In genomic region chr20:52230406-52230805, GRCh38 we compare ENCODE assay signal across 16 cellular contexts. TPM values are rescaled to one million over a fixed set of nuclear protein-coding genes. Genes with fewer than 3 reads are reported as not detected.
A peak's percentile ranks its signal among the peaks of the same experiment; 100 is the strongest.
DNase-seq lines count a peak whose midpoint lies in the region; ATAC-seq, FAIRE-seq and TF ChIP-seq lines count a peak whose summit lies in the region.
"Had no signal": no experiment of that assay in that cellular context is flagged by ENCODE, and none has a peak within 500 bp of the region (broad histone marks: within the 10 kb centered on the region; RNA-seq: fewer than 3 reads in every experiment).

No MANE protein-coding gene starts in this region.

- H3K79me2 ChIP-seq in HepG2 (ENCODE audit: insufficient read depth, low read length) = no peaks in the 10 kb centered on the region

- ATAC-seq in GM21526 (IDR thresholded peaks at IDR 0.05; ENCODE audit: low FRiP score, unreplicated experiment) (peak; percentile 53), HepG2 (no peak), T-helper 17 cell (no peak)
- ATAC-seq: natural killer cell had no signal

- no peak for TF ChIP-seq RAD21 in HepG2 (CRISPR knock-in tag; IDR thresholded peaks at IDR 0.05)

- no peak overlapping the region for H3K4me3 Mint-ChIP-seq in T-helper 17 cell
- H3K4me3 Mint-ChIP-seq: natural killer cell had no signal

- H3K36me3 ChIP-seq in BLaER1 (no peaks in the 10 kb centered on the region), Peyer's patch (no peaks in the 10 kb centered on the region), HepG2 (replicated peaks in 1 of 2; ENCODE audit: control insufficient read depth in 1 of 2, insufficient read depth in 2 of 2, low read length in 2 of 2) (no peaks in the 10 kb centered on the region)
- H3K36me3 ChIP-seq: esophagus squamous epithelium, uterus had no signal

- no peak for TF ChIP-seq EP300 in HepG2 (IDR thresholded peaks at IDR 0.05; ENCODE audit: low read depth in 2 of 2, low read length in 2 of 2)
- TF ChIP-seq EP300 in HepG2 (CRISPR knock-in tag; IDR thresholded peaks at IDR 0.05; ENCODE audit: borderline replicate concordance) = no peak

- H4K20me1 ChIP-seq in BLaER1 = no peaks in the 10 kb centered on the region
- no peaks in the 10 kb centered on the region for H4K20me1 ChIP-seq in HepG2 (ENCODE audit: insufficient read depth, low read length)

- BruUV-seq in HepG2 (replicated peaks; lab: Mats Ljungman, UMichigan) = no TSS peak

- no peak for DNase-seq in Peyer's patch
- DNase-seq in HepG2 (ENCODE audit: low spot score) = no peak
- no peak for DNase-seq in T-helper 17 cell
- no peak for DNase-seq in SIG-M5 treated with dmso at 0.1 percent for 504 hours (lab: John Stamatoyannopoulos, UW; ENCODE audit: unreplicated experiment)
- no peak for DNase-seq in activated CD4-positive, alpha-beta T cell treated with anti-CD3 and anti-CD28 coated beads, Interleukin-2, amount 50 U/mL, for 48 hours
- no peak for DNase-seq in frontal cortex (ENCODE audit: low spot score in 2 of 2)
- DNase-seq: activated CD4-positive, alpha-beta T cell treated with anti-CD3 and anti-CD28 coated beads for 4 hours; activated effector memory CD4-positive, alpha-beta T cell treated with anti-CD3 and anti-CD28 coated beads, Interleukin-2, amount 50 U/mL, for 16 hours; central memory CD4-positive, alpha-beta T cell; esophagus squamous epithelium; natural killer cell; SW 1271; uterus had no signal

- in situ Hi-C loops in HepG2 (cut with HindIII; ENCODE audit: extremely low pct_ligation_motif_present, low pct_unique_long_range_greater_than_20kb) = no loop called here

- H3K9me3 ChIP-seq in BLaER1 (no peaks in the 10 kb centered on the region), Peyer's patch (no peaks in the 10 kb centered on the region), HepG2 (ENCODE audit: low read length) (peaks cover 9% of the 10 kb centered on the region), T-helper 17 cell (ENCODE audit: control insufficient read depth, low read length, poor library complexity, severe bottlenecking) (no peaks in the 10 kb centered on the region)
- H3K9me3 ChIP-seq: esophagus squamous epithelium, uterus had no signal

- no peak overlapping the region for H3K27ac Mint-ChIP-seq in T-helper 17 cell
- H3K27ac Mint-ChIP-seq: natural killer cell had no signal

- peak overlapping the region; percentile 56 for H3K4me2 ChIP-seq in BLaER1
- H3K4me2 ChIP-seq in HepG2 (ENCODE audit: low read depth, low read length) = no peak overlapping the region

- CTCF ChIA-PET in HepG2 (lab: Yijun Ruan, JAX; ENCODE audit: low intra/inter-chr PET ratio, low total read pairs) = no interaction called here

- POLR2A ChIA-PET in HepG2 (lab: Yijun Ruan, JAX) = interaction anchor here (1.4 to 1.5 kb wide), 2 partner anchors 39 to 1349 kb away, joined by 3 to 22 read pairs; partner anchors contain the start of gene ZFP64

- no peaks in the 10 kb centered on the region for H3K36me3 Mint-ChIP-seq in T-helper 17 cell (ENCODE audit: low read depth)
- H3K36me3 Mint-ChIP-seq: natural killer cell had no signal

- H3K9ac ChIP-seq in BLaER1 (no peak overlapping the region), HepG2 (ENCODE audit: insufficient read depth, low read depth, low read length) (no peak overlapping the region)

- H3K4me3 ChIP-seq in BLaER1 (no peak overlapping the region), Peyer's patch (no peak overlapping the region), HepG2 (replicated peaks in 1 of 3; ENCODE audit: insufficient read depth in 1 of 3, low read depth in 2 of 3, low read length in 3 of 3) (no peak overlapping the region)
- H3K4me3 ChIP-seq: esophagus squamous epithelium, uterus had no signal

- intact Hi-C loops in HepG2 (cut with micrococcal nuclease; ENCODE audit: unreplicated experiment) = no loop called here

- TF ChIP-seq POLR2A in Peyer's patch (IDR thresholded peaks at IDR 0.05) (no peak), HepG2 (IDR thresholded peaks at IDR 0.05; ENCODE audit: insufficient read depth in 1 of 2, low read depth in 2 of 2, low read length in 2 of 2) (no peak)

- FAIRE-seq in HepG2 (lab: Jason Lieb, UNC) = no peak
- FAIRE-seq in frontal cortex (lab: Jason Lieb, UNC) = no peak

- peak overlapping the region; percentile 15 for H2AFZ ChIP-seq in HepG2 (ENCODE audit: low read length)

- H3K27ac ChIP-seq in BLaER1 (no peak overlapping the region), Peyer's patch (peak overlapping the region in 3 of 4 donors; percentile 3 to 59 (median 17)), HepG2 (ENCODE audit: extremely low read length, insufficient read depth, low read length) (peak overlapping the region; percentile 46)
- H3K27ac ChIP-seq: C4-2B, esophagus squamous epithelium, uterus had no signal

- TF ChIP-seq CTCF in Peyer's patch (IDR thresholded peaks at IDR 0.05) = no peak
- no peak for TF ChIP-seq CTCF in HepG2 (CRISPR knock-in tag; IDR thresholded peaks at IDR 0.05)

- H3K4me1 ChIP-seq in BLaER1 (peaks cover 14% of the 10 kb centered on the region), Peyer's patch (peaks cover 0 to 20% (median 0%) of the 10 kb centered on the region in 4 donors), HepG2 (ENCODE audit: insufficient read depth, low read length) (peaks cover 53% of the 10 kb centered on the region)
- H3K4me1 ChIP-seq: esophagus squamous epithelium, uterus had no signal

- H3K27me3 Mint-ChIP-seq in T-helper 17 cell = peaks cover 25% of the 10 kb centered on the region

- WGBS in HepG2 (ENCODE audit: low lambda C conversion rate) = 91% methylated on average over 3 of the region's 3 CpGs

- peaks cover 3% of the 10 kb centered on the region for H3K4me1 Mint-ChIP-seq in T-helper 17 cell
- H3K4me1 Mint-ChIP-seq: natural killer cell had no signal

- H3K27me3 ChIP-seq in BLaER1 (no peaks in the 10 kb centered on the region), Peyer's patch (no peaks in the 10 kb centered on the region), HepG2 (ENCODE audit: control insufficient read depth in 1 of 2, insufficient read depth in 2 of 2, low read length in 2 of 2) (no peaks in the 10 kb centered on the region)
- H3K27me3 ChIP-seq: uterus had no signal

TF ChIP-seq in HepG2, 621 proteins besides CTCF, POLR2A, EP300 and RAD21:
- no peak for TF ChIP-seq ZNF710 (CRISPR knock-in tag; IDR thresholded peaks at IDR 0.05; ENCODE audit: borderline replicate concordance)
- TF ChIP-seq DNMT3B (CRISPR knock-in tag; conservative IDR thresholded peaks at IDR 0.05) = 0 out of 2 replicates have a peak, but pooled peaks have one; percentile 13
- 0 out of 2 replicates have a peak, but pooled peaks have one; percentile 2 for TF ChIP-seq ZNF503 (CRISPR knock-in tag; IDR thresholded peaks at IDR 0.05)

RNA-seq across cellular contexts. Expression of gene ZFP64, which starts 38.8 kb away (rescaled TPM):
- 10 to 100 TPM; 10.5 to 32.9 (median 16.1) TPM for total RNA-seq in Peyer's patch
- total RNA-seq in HepG2 (2016; rRNA removed; fragmentation: Illumina TruSeq; extraction: Trizol) = 12.0 and 13.3 TPM in 2 replicates
- 3.3 and 3.4 TPM in 2 replicates for total RNA-seq in HepG2 (2016; cell fraction: cytosol; rRNA removed; fragmentation: Illumina TruSeq; extraction: Trizol; ENCODE audit: low read depth)
- 12.0 TPM in 2 replicates for total RNA-seq in HepG2 (2016; cell fraction: insoluble cytoplasmic fraction; rRNA removed; fragmentation: Illumina TruSeq; extraction: Trizol)
- total RNA-seq in HepG2 (2016; cell fraction: membrane; rRNA removed; fragmentation: Illumina TruSeq; extraction: Trizol) = 11.5 and 13.0 TPM in 2 replicates
- 9.1 and 11.2 TPM in 2 replicates for total RNA-seq in HepG2 (2016; cell fraction: nucleus; rRNA removed; fragmentation: Illumina TruSeq; extraction: Trizol)
- 23.9 and 24.3 TPM in 2 replicates for polyA plus RNA-seq in HepG2 (2011; rRNA removed)
- 20.8 and 23.4 TPM in 2 replicates for polyA plus RNA-seq in HepG2 (2011; cell fraction: cytosol; rRNA removed)
- polyA plus RNA-seq in HepG2 (2011; cell fraction: nucleus; rRNA removed) = 15.8 and 16.2 TPM in 2 replicates
- 11.6 and 14.7 TPM in 2 replicates for polyA plus RNA-seq in HepG2 (2012)
- polyA plus RNA-seq in HepG2 (2016; cell fraction: cytosol; fragmentation: Illumina TruSeq; extraction: Trizol; ENCODE audit: low read depth) = 3.4 and 3.6 TPM in 2 replicates
- 15.4 and 19.6 TPM in 2 replicates for polyA plus RNA-seq in HepG2 (2016; cell fraction: insoluble cytoplasmic fraction; fragmentation: Illumina TruSeq; extraction: Trizol; ENCODE audit: low read depth)
- polyA plus RNA-seq in HepG2 (2016; cell fraction: membrane; fragmentation: Illumina TruSeq; extraction: Trizol; ENCODE audit: low read depth) = 9.9 and 10.7 TPM in 2 replicates
- polyA plus RNA-seq in HepG2 (2016; cell fraction: nucleus; fragmentation: Illumina TruSeq; extraction: Trizol; ENCODE audit: insufficient read depth, low read depth) = 13.9 and 14.3 TPM in 2 replicates
- polyA minus RNA-seq in HepG2 (2011; rRNA and poly(A)+ RNA removed; ENCODE audit: low replicate concordance) = 42.5 and 53.2 TPM in 2 replicates
- polyA minus RNA-seq in HepG2 (2011; cell fraction: cytosol; rRNA and poly(A)+ RNA removed) = 15.9 and 17.9 TPM in 2 replicates
- 18.0 and 22.0 TPM in 2 replicates for polyA minus RNA-seq in HepG2 (2011; cell fraction: nucleus; rRNA and poly(A)+ RNA removed)
- 1 to 10 TPM; 7.5 to 9.8 TPM for total RNA-seq in T-helper 17 cell
- total RNA-seq in frontal cortex = 10.2 TPM
